Comparison of ENCODE assay signal across 6 cellular contexts in genomic region chr2:27746325-27746724, GRCh38.
"Had no signal": no experiment of that assay in that cellular context is flagged by ENCODE, and none has a peak within 500 bp of the region (broad histone marks: within the 10 kb centered on the region; RNA-seq: fewer than 3 reads in every experiment).

No MANE protein-coding gene starts in this region.

- ATAC-seq: GM23338 had no signal

- H3K4me2 ChIP-seq: GM23338 had no signal

- H3K4me3 ChIP-seq: GM23338 had no signal

- FAIRE-seq: H1, H54, HTR-8/SVneo had no signal

- DNase-seq: H9, HCEC 1CT had no signal

- H2AFZ ChIP-seq: GM23338 had no signal
